Comparison of ENCODE assay signal across 22 cellular contexts in genomic region chr2:27105981-27106380, GRCh38. TPM values are rescaled to one million over a fixed set of nuclear protein-coding genes. Genes with fewer than 3 reads are reported as not detected.
"Had no signal": no experiment of that assay in that cellular context is flagged by ENCODE, and none has a peak within 500 bp of the region (broad histone marks: within the 10 kb centered on the region; RNA-seq: fewer than 3 reads in every experiment).

No MANE protein-coding gene starts in this region.

- ATAC-seq: Panc1, PC-3, Right ventricle myocardium inferior, SK-N-SH treated with all-trans-retinoic acid at 6 μM for 48 hours had no signal

- H3K9me3 ChIP-seq: MG63, SJCRH30 had no signal

- H3K27ac ChIP-seq: SJCRH30 had no signal

- H3K36me3 ChIP-seq: MG63, SJCRH30 had no signal

- H3K27me3 ChIP-seq: MG63 had no signal

- H3K4me1 ChIP-seq: SJCRH30 had no signal

- H3K4me3 ChIP-seq: MG63, SJCRH30 had no signal

- DNase-seq: Karpas-422, KBM-7, MG63, NCI-H1092 treated with DMSO at 0.1 percent for 48 hours, NCI-H1436, NCI-H187, NCI-H2029, NCI-H2081 treated with DMSO at 0.1 percent for 48 hours, NCI-H2171, NCI-H226, NCI-H446, NCI-H510A, NCI-H524 treated with DMSO at 0.1 percent for 48 hours, NCI-H69, NCI-H774, PC-3, SHP77 treated with DMSO at 0.1 percent for 48 hours, SJCRH30 had no signal

RNA-seq across cellular contexts. Expression of gene CGREF1, which starts 12.9 kb away (rescaled TPM):
- total RNA-seq: SJCRH30 had no signal

RNA-seq across cellular contexts. Expression of gene ABHD1, which starts 17.6 kb away (rescaled TPM):
- total RNA-seq: HT-29, SJCRH30 had no signal
